In genomic region chr5:178057839-178058238, GRCh38 we compare ENCODE assay signal across 20 cellular contexts.
"Had no signal": no experiment of that assay in that cellular context is flagged by ENCODE, and none has a peak within 500 bp of the region (broad histone marks: within the 10 kb centered on the region; RNA-seq: fewer than 3 reads in every experiment).

No MANE protein-coding gene starts in this region.

- ATAC-seq: natural killer cell; right lobe of liver; stimulated activated memory B cell treated with anti-CD40 and anti-IgM and Interleukin-4, amounts not matched to agents 10 μg/mL and 1 μg/mL and 100 μg/mL, for 72 hours; stimulated activated naive CD8-positive, alpha-beta T cell treated with anti-CD3 and anti-CD28 coated beads, Interleukin-15, Interleukin-2, amounts not matched to agents 100 U/mL and 50 U/mL, for 24 hours had no signal

- H3K27me3 ChIP-seq: dorsolateral prefrontal cortex, neutrophil, right lobe of liver, testis had no signal

- H3K79me2 ChIP-seq: parathyroid adenoma had no signal

- H3K36me3 Mint-ChIP-seq: natural killer cell, type B pancreatic cell had no signal

- H3K9me3 ChIP-seq: neutrophil, right lobe of liver, testis, tibial artery had no signal

- H3K4me3 Mint-ChIP-seq: memory B cell; natural killer cell; stimulated activated memory B cell treated with anti-CD40 and anti-IgM and Interleukin-4, amounts not matched to agents 10 μg/mL and 1 μg/mL and 100 μg/mL, for 72 hours; type B pancreatic cell had no signal

- H3K27ac Mint-ChIP-seq: memory B cell; natural killer cell; progenitor cell of endocrine pancreas; stimulated activated memory B cell treated with anti-CD40 and anti-IgM and Interleukin-4, amounts not matched to agents 10 μg/mL and 1 μg/mL and 100 μg/mL, for 72 hours; type B pancreatic cell had no signal

- H3K27ac ChIP-seq: dorsolateral prefrontal cortex, neutrophil, parathyroid adenoma, right lobe of liver, tibial artery had no signal

- H3K4me3 ChIP-seq: dorsolateral prefrontal cortex, lung, right lobe of liver, testis, tibial artery had no signal

- H2AFZ ChIP-seq: parathyroid adenoma had no signal

- H3K9ac ChIP-seq: parathyroid adenoma had no signal

- H3K9me3 Mint-ChIP-seq: memory B cell; natural killer cell; stimulated activated memory B cell treated with anti-CD40 and anti-IgM and Interleukin-4, amounts not matched to agents 10 μg/mL and 1 μg/mL and 100 μg/mL, for 72 hours; type B pancreatic cell had no signal

- H3K4me1 ChIP-seq: parathyroid adenoma, right lobe of liver, testis, tibial artery had no signal

- H3K27me3 Mint-ChIP-seq: memory B cell; stimulated activated memory B cell treated with anti-CD40 and anti-IgM and Interleukin-4, amounts not matched to agents 10 μg/mL and 1 μg/mL and 100 μg/mL, for 72 hours had no signal

- FAIRE-seq: colon, frontal cortex, keratinocyte had no signal

- H3K36me3 ChIP-seq: neutrophil, right lobe of liver, tibial artery had no signal

- H3K4me1 Mint-ChIP-seq: natural killer cell; stimulated activated memory B cell treated with anti-CD40 and anti-IgM and Interleukin-4, amounts not matched to agents 10 μg/mL and 1 μg/mL and 100 μg/mL, for 72 hours had no signal

- DNase-seq: dorsolateral prefrontal cortex; effector CD4-positive, alpha-beta T cell; hypothalamus; natural killer cell; right lobe of liver; stimulated activated CD4-positive, alpha-beta T cell treated with anti-CD3 and anti-CD28 coated beads, Interleukin-2, amount 100 ng/mL, for 24 hours; stimulated activated CD4-positive, alpha-beta T cell treated with anti-CD3 and anti-CD28 coated beads, Interleukin-4, amount 100 ng/mL, for 4 hours; stimulated activated naive CD8-positive, alpha-beta T cell treated with anti-CD3 and anti-CD28 coated beads, Interleukin-15, Interleukin-2, amounts not matched to agents 100 U/mL and 50 U/mL, for 24 hours; testis; tibial artery had no signal
